ENCODE assay signal across 1 cellular context in the genomic region with DNA sequence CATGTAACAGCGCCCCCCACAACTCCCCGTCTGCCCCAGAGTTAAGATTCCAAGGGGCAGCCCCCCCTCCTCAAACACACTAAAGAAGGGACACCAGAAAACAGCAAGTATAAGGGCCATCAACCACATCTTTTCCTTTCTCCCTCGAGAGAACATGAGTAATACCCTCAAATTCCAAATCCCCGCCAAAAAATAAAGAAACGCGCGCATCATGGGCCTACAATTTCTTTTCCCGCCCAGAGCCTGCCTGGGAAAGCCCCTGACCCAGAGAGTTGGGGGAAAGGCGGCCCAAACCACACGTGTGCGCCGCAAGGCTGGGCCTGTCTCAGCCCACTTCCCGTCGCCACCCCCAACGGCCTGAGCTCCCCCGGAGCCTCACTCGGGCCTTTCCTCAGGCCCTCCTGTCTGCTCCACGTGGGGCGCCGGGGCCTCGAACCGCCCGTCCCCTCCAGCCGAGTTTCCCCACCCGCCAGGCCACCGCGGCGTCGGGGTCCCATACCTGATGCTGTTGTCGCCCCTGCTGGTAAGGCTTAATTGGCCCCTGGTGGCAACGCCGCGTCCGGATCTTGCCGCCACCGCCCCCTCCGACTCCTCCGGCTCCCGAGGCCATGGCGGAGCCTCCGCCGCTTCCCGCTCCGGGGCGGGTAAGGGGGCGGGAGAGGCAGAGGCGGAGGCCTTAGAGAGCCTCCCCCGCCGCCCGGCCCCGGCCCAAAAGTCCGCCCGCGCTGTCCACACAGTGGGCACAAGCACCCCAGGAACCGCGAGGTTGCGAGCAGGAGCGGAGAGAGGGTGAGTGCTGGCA.
TF ChIP-seq lines count a peak whose summit lies in the region.

No MANE protein-coding gene starts in this region.

TF ChIP-seq in K562, 482 proteins besides CTCF, POLR2A, EP300 and RAD21 (continued from another document and continues in another):
- TF ChIP-seq SMARCA4 (IDR thresholded peaks at IDR 0.05), result peak; percentile 13; the same call in 1 of the 2 replicates
- TF ChIP-seq ARID4B (CRISPR knock-in tag; IDR thresholded peaks at IDR 0.05), result peak; percentile 94
- TF ChIP-seq MCM3 (IDR thresholded peaks at IDR 0.05), result no peak
- TF ChIP-seq, protein P1, sequence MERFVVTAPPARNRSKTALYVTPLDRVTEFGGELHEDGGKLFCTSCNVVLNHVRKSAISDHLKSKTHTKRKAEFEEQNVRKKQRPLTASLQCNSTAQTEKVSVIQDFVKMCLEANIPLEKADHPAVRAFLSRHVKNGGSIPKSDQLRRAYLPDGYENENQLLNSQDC (CRISPR knock-in tag; IDR thresholded peaks at IDR 0.05), result no peak
- no peak for TF ChIP-seq ZFP30 (CRISPR knock-in tag; IDR thresholded peaks at IDR 0.05; ENCODE audit: borderline replicate concordance)
- TF ChIP-seq JUND (IDR thresholded peaks at IDR 0.05; ENCODE audit: borderline replicate concordance, low read depth, low read length), result no peak
- TF ChIP-seq JUND (tag; IDR thresholded peaks at IDR 0.05; ENCODE audit: borderline replicate concordance, low read depth, low read length), result no peak
- TF ChIP-seq RFX7 (CRISPR knock-in tag; IDR thresholded peaks at IDR 0.05), result no peak
- 0 out of 2 replicates have a peak, but pooled peaks have one; percentile 63 for TF ChIP-seq ZZZ3 (IDR thresholded peaks at IDR 0.05)
- TF ChIP-seq, protein P2, sequence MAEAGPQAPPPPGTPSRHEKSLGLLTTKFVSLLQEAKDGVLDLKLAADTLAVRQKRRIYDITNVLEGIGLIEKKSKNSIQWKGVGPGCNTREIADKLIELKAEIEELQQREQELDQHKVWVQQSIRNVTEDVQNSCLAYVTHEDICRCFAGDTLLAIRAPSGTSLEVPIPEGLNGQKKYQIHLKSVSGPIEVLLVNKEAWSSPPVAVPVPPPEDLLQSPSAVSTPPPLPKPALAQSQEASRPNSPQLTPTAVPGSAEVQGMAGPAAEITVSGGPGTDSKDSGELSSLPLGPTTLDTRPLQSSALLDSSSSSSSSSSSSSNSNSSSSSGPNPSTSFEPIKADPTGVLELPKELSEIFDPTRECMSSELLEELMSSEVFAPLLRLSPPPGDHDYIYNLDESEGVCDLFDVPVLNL (CRISPR knock-in tag; IDR thresholded peaks at IDR 0.05; ENCODE audit: low read depth), result peak; percentile 81
- 0 out of 2 replicates have a peak, but pooled peaks have one; percentile 28 for TF ChIP-seq MYNN (IDR thresholded peaks at IDR 0.05)
- TF ChIP-seq MYNN (CRISPR knock-in tag; IDR thresholded peaks at IDR 0.05), result no peak
- no peak for TF ChIP-seq KDM2B (CRISPR knock-in tag; IDR thresholded peaks at IDR 0.05)
- TF ChIP-seq NCOA1 (IDR thresholded peaks at IDR 0.05; ENCODE audit: low read depth), result no peak; the same call in 1 of the 2 replicates
- TF ChIP-seq NR3C1 (CRISPR knock-in tag; IDR thresholded peaks at IDR 0.05), result peak; percentile 94
- TF ChIP-seq GTF2A2 (tag; IDR thresholded peaks at IDR 0.05), result no peak
- TF ChIP-seq, protein P3, sequence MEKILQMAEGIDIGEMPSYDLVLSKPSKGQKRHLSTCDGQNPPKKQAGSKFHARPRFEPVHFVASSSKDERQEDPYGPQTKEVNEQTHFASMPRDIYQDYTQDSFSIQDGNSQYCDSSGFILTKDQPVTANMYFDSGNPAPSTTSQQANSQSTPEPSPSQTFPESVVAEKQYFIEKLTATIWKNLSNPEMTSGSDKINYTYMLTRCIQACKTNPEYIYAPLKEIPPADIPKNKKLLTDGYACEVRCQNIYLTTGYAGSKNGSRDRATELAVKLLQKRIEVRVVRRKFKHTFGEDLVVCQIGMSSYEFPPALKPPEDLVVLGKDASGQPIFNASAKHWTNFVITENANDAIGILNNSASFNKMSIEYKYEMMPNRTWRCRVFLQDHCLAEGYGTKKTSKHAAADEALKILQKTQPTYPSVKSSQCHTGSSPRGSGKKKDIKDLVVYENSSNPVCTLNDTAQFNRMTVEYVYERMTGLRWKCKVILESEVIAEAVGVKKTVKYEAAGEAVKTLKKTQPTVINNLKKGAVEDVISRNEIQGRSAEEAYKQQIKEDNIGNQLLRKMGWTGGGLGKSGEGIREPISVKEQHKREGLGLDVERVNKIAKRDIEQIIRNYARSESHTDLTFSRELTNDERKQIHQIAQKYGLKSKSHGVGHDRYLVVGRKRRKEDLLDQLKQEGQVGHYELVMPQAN (IDR thresholded peaks at IDR 0.05; ENCODE audit: borderline replicate concordance), result peak; percentile 94; the same call in 1 of the 2 replicates
- TF ChIP-seq XRCC4 (IDR thresholded peaks at IDR 0.05; ENCODE audit: extremely low read depth, insufficient read depth, insufficient read length), result no peak
- TF ChIP-seq XRCC5 (IDR thresholded peaks at IDR 0.05; ENCODE audit: low read depth, low read length), result peak; percentile 90; the same call in 1 of the 2 replicates
- peak; percentile 93 for TF ChIP-seq SRSF1 (IDR thresholded peaks at IDR 0.05; ENCODE audit: low read depth, low read length)
- no peak for TF ChIP-seq ETS2 (tag; IDR thresholded peaks at IDR 0.05; ENCODE audit: borderline replicate concordance, poor library complexity, severe bottlenecking)
- 0 out of 2 replicates have a peak, but pooled peaks have one; percentile 3 for TF ChIP-seq ARID2 (IDR thresholded peaks at IDR 0.05)
- 0 out of 2 replicates have a peak, but pooled peaks have one; percentile 48 for TF ChIP-seq CUX1 (CRISPR knock-in tag; IDR thresholded peaks at IDR 0.05)
- TF ChIP-seq YY1 (IDR thresholded peaks at IDR 0.05; ENCODE audit: borderline replicate concordance in 1 of 3, control insufficient read depth in 1 of 3, extremely low read depth in 1 of 3, insufficient read depth in 3 of 3, insufficient read length in 1 of 3, insufficient replicate concordance in 2 of 3, low read depth in 1 of 3, low read length in 2 of 3), result peak; percentile 46 to 85 (median 60)
- no peak for TF ChIP-seq ATF1 (CRISPR knock-in tag; IDR thresholded peaks at IDR 0.05)
- no peak for TF ChIP-seq ATF1 (tag; IDR thresholded peaks at IDR 0.05)
- TF ChIP-seq ZFX (CRISPR knock-in tag; IDR thresholded peaks at IDR 0.05), result peak; percentile 99
- TF ChIP-seq, protein P4, sequence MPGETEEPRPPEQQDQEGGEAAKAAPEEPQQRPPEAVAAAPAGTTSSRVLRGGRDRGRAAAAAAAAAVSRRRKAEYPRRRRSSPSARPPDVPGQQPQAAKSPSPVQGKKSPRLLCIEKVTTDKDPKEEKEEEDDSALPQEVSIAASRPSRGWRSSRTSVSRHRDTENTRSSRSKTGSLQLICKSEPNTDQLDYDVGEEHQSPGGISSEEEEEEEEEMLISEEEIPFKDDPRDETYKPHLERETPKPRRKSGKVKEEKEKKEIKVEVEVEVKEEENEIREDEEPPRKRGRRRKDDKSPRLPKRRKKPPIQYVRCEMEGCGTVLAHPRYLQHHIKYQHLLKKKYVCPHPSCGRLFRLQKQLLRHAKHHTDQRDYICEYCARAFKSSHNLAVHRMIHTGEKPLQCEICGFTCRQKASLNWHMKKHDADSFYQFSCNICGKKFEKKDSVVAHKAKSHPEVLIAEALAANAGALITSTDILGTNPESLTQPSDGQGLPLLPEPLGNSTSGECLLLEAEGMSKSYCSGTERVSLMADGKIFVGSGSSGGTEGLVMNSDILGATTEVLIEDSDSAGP (CRISPR knock-in tag; IDR thresholded peaks at IDR 0.05), result peak; percentile 65; the same call in 1 of the 2 replicates
- TF ChIP-seq, protein P5, sequence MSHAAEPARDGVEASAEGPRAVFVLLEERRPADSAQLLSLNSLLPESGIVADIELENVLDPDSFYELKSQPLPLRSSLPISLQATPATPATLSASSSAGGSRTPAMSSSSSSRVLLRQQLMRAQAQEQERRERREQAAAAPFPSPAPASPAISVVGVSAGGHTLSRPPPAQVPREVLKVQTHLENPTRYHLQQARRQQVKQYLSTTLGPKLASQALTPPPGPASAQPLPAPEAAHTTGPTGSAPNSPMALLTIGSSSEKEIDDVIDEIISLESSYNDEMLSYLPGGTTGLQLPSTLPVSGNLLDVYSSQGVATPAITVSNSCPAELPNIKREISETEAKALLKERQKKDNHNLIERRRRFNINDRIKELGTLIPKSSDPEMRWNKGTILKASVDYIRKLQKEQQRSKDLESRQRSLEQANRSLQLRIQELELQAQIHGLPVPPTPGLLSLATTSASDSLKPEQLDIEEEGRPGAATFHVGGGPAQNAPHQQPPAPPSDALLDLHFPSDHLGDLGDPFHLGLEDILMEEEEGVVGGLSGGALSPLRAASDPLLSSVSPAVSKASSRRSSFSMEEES (CRISPR knock-in tag; IDR thresholded peaks at IDR 0.05), result no peak
- TF ChIP-seq, protein P6, sequence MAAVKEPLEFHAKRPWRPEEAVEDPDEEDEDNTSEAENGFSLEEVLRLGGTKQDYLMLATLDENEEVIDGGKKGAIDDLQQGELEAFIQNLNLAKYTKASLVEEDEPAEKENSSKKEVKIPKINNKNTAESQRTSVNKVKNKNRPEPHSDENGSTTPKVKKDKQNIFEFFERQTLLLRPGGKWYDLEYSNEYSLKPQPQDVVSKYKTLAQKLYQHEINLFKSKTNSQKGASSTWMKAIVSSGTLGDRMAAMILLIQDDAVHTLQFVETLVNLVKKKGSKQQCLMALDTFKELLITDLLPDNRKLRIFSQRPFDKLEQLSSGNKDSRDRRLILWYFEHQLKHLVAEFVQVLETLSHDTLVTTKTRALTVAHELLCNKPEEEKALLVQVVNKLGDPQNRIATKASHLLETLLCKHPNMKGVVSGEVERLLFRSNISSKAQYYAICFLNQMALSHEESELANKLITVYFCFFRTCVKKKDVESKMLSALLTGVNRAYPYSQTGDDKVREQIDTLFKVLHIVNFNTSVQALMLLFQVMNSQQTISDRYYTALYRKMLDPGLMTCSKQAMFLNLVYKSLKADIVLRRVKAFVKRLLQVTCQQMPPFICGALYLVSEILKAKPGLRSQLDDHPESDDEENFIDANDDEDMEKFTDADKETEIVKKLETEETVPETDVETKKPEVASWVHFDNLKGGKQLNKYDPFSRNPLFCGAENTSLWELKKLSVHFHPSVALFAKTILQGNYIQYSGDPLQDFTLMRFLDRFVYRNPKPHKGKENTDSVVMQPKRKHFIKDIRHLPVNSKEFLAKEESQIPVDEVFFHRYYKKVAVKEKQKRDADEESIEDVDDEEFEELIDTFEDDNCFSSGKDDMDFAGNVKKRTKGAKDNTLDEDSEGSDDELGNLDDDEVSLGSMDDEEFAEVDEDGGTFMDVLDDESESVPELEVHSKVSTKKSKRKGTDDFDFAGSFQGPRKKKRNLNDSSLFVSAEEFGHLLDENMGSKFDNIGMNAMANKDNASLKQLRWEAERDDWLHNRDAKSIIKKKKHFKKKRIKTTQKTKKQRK (IDR thresholded peaks at IDR 0.05; ENCODE audit: borderline replicate concordance, low read depth, low read length), result no peak
- TF ChIP-seq POLR2AphosphoS5 (IDR thresholded peaks at IDR 0.05; ENCODE audit: control insufficient read depth, insufficient read depth, low read depth, low read length), result peak; percentile 7; the same call in 1 of the 2 replicates
- TF ChIP-seq SUPT5H (IDR thresholded peaks at IDR 0.05), result peak; percentile 63; the same call in 1 of the 2 replicates
